Comparison of ENCODE assay signal across 18 cellular contexts in the genomic region with DNA sequence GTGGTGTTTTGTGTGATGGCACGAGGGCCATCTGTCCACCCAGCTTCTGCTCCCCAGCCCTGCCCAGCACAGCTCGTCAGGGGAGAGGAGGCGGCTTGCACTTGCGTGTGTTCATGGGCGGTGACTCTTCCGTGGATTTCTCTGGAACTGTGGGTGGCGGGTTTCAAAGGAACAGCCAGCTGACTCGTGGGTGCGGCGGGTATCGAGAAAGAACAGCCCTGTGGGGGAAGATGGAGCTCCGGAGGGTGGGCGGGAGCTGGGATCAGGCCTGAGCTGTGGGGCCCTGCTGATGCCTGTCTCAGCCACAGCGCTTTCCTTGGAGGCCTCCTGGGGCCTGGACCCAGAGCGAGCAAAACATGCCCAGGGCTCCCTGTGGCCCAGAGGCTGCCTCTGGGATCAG. TPM values are rescaled to one million over a fixed set of nuclear protein-coding genes. Genes with fewer than 3 reads are reported as not detected.
"Had no signal": no experiment of that assay in that cellular context is flagged by ENCODE, and none has a peak within 500 bp of the region (broad histone marks: within the 10 kb centered on the region; RNA-seq: fewer than 3 reads in every experiment).

No MANE protein-coding gene starts in this region.

- H3K27me3 Mint-ChIP-seq: activated CD4-positive, alpha-beta T cell treated with anti-CD3 and anti-CD28 coated beads for 36 hours; activated CD8-positive, alpha-beta T cell treated with anti-CD3 and anti-CD28 coated beads for 36 hours had no signal

- H3K4me1 Mint-ChIP-seq: activated CD4-positive, alpha-beta T cell treated with anti-CD3 and anti-CD28 coated beads for 36 hours; immature natural killer cell; natural killer cell had no signal

- DNase-seq: activated CD4-positive, alpha-beta T cell treated with anti-CD3 and anti-CD28 coated beads for 36 hours; activated CD8-positive, alpha-beta memory T cell treated with anti-CD3 and anti-CD28 coated beads, Interleukin-2, amount 50 U/mL, for 4 hours; activated CD8-positive, alpha-beta T cell treated with anti-CD3 and anti-CD28 coated beads for 36 hours; activated naive CD4-positive, alpha-beta T cell; activated T-cell treated with anti-CD3 and anti-CD28 coated beads, Interleukin-2, amount 50 U/mL, for 72 hours; central memory CD4-positive, alpha-beta T cell; cortex of kidney; effector memory CD8-positive, alpha-beta T cell; immature natural killer cell; left colon; natural killer cell; ovary; retina; trophoblast cell had no signal

- H3K4me3 Mint-ChIP-seq: activated CD4-positive, alpha-beta T cell treated with anti-CD3 and anti-CD28 coated beads for 36 hours; activated CD8-positive, alpha-beta T cell treated with anti-CD3 and anti-CD28 coated beads for 36 hours; activated T-cell treated with anti-CD3 and anti-CD28 coated beads, Interleukin-2, amount 50 U/mL, for 72 hours; effector memory CD8-positive, alpha-beta T cell; immature natural killer cell; natural killer cell had no signal

- H3K4me3 ChIP-seq: ovary, skin epidermis had no signal

- H3K9me3 Mint-ChIP-seq: activated CD8-positive, alpha-beta T cell treated with anti-CD3 and anti-CD28 coated beads for 36 hours; activated T-cell treated with anti-CD3 and anti-CD28 coated beads, Interleukin-2, amount 50 U/mL, for 72 hours; effector memory CD8-positive, alpha-beta T cell; immature natural killer cell; natural killer cell had no signal

- H3K9me3 ChIP-seq: ovary had no signal

- H3K27me3 ChIP-seq: ovary had no signal

- ATAC-seq: activated CD4-positive, alpha-beta T cell treated with anti-CD3 and anti-CD28 coated beads for 36 hours; activated CD8-positive, alpha-beta T cell treated with anti-CD3 and anti-CD28 coated beads for 36 hours; activated T-cell treated with anti-CD3 and anti-CD28 coated beads, Interleukin-2, amount 50 U/mL, for 72 hours; effector memory CD8-positive, alpha-beta T cell; left colon; natural killer cell had no signal

- H3K36me3 ChIP-seq: ovary had no signal

- H3K27ac Mint-ChIP-seq: activated CD4-positive, alpha-beta T cell treated with anti-CD3 and anti-CD28 coated beads for 36 hours; activated CD8-positive, alpha-beta T cell treated with anti-CD3 and anti-CD28 coated beads for 36 hours; activated T-cell treated with anti-CD3 and anti-CD28 coated beads, Interleukin-2, amount 50 U/mL, for 72 hours; effector memory CD8-positive, alpha-beta T cell; immature natural killer cell; natural killer cell had no signal

- H3K27ac ChIP-seq: VCaP had no signal

- H3K36me3 Mint-ChIP-seq: immature natural killer cell, natural killer cell had no signal

RNA-seq across cellular contexts. Expression of gene C16orf89, which starts 45.2 kb away (rescaled TPM):
- total RNA-seq: activated CD4-positive, alpha-beta T cell treated with anti-CD3 and anti-CD28 coated beads for 36 hours; activated CD8-positive, alpha-beta T cell treated with anti-CD3 and anti-CD28 coated beads for 36 hours; activated T-cell treated with anti-CD3 and anti-CD28 coated beads, Interleukin-2, amount 50 U/mL, for 72 hours; epithelial cell of proximal tubule; lung microvascular endothelial cell; natural killer cell had no signal
- polyA plus RNA-seq: immature natural killer cell had no signal
